1 cellular context compared by ENCODE assay signal in genomic region chr16:67654069-67654911, GRCh38.
TF ChIP-seq lines count a peak whose summit lies in the region.

No MANE protein-coding gene starts in this region.

TF ChIP-seq in GM23338, 12 proteins besides CTCF, POLR2A, EP300 and RAD21 (continued from another document):
- TF ChIP-seq, protein P1, sequence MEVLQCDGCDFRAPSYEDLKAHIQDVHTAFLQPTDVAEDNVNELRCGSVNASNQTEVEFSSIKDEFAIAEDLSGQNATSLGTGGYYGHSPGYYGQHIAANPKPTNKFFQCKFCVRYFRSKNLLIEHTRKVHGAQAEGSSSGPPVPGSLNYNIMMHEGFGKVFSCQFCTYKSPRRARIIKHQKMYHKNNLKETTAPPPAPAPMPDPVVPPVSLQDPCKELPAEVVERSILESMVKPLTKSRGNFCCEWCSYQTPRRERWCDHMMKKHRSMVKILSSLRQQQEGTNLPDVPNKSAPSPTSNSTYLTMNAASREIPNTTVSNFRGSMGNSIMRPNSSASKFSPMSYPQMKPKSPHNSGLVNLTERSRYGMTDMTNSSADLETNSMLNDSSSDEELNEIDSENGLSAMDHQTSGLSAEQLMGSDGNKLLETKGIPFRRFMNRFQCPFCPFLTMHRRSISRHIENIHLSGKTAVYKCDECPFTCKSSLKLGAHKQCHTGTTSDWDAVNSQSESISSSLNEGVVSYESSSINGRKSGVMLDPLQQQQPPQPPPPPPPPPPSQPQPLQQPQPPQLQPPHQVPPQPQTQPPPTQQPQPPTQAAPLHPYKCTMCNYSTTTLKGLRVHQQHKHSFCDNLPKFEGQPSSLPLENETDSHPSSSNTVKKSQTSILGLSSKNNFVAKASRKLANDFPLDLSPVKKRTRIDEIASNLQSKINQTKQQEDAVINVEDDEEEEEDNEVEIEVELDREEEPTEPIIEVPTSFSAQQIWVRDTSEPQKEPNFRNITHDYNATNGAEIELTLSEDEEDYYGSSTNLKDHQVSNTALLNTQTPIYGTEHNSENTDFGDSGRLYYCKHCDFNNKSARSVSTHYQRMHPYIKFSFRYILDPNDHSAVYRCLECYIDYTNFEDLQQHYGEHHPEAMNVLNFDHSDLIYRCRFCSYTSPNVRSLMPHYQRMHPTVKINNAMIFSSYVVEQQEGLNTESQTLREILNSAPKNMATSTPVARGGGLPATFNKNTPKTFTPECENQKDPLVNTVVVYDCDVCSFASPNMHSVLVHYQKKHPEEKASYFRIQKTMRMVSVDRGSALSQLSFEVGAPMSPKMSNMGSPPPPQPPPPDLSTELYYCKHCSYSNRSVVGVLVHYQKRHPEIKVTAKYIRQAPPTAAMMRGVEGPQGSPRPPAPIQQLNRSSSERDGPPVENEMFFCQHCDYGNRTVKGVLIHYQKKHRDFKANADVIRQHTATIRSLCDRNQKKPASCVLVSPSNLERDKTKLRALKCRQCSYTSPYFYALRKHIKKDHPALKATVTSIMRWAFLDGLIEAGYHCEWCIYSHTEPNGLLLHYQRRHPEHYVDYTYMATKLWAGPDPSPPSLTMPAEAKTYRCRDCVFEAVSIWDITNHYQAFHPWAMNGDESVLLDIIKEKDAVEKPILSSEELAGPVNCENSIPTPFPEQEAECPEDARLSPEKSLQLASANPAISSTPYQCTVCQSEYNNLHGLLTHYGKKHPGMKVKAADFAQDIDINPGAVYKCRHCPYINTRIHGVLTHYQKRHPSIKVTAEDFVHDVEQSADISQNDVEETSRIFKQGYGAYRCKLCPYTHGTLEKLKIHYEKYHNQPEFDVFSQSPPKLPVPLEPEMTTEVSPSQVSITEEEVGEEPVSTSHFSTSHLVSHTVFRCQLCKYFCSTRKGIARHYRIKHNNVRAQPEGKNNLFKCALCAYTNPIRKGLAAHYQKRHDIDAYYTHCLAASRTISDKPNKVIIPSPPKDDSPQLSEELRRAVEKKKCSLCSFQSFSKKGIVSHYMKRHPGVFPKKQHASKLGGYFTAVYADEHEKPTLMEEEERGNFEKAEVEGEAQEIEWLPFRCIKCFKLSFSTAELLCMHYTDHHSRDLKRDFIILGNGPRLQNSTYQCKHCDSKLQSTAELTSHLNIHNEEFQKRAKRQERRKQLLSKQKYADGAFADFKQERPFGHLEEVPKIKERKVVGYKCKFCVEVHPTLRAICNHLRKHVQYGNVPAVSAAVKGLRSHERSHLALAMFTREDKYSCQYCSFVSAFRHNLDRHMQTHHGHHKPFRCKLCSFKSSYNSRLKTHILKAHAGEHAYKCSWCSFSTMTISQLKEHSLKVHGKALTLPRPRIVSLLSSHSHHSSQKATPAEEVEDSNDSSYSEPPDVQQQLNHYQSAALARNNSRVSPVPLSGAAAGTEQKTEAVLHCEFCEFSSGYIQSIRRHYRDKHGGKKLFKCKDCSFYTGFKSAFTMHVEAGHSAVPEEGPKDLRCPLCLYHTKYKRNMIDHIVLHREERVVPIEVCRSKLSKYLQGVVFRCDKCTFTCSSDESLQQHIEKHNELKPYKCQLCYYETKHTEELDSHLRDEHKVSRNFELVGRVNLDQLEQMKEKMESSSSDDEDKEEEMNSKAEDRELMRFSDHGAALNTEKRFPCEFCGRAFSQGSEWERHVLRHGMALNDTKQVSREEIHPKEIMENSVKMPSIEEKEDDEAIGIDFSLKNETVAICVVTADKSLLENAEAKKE (CRISPR knock-in tag; IDR thresholded peaks at IDR 0.05): no peak
- no peak for TF ChIP-seq EZH2phosphoT487 (IDR thresholded peaks at IDR 0.05; ENCODE audit: unreplicated experiment)
- TF ChIP-seq ETS1 (IDR thresholded peaks at IDR 0.05): no peak
